Comparison of ENCODE assay signal across 11 cellular contexts in the genomic region with DNA sequence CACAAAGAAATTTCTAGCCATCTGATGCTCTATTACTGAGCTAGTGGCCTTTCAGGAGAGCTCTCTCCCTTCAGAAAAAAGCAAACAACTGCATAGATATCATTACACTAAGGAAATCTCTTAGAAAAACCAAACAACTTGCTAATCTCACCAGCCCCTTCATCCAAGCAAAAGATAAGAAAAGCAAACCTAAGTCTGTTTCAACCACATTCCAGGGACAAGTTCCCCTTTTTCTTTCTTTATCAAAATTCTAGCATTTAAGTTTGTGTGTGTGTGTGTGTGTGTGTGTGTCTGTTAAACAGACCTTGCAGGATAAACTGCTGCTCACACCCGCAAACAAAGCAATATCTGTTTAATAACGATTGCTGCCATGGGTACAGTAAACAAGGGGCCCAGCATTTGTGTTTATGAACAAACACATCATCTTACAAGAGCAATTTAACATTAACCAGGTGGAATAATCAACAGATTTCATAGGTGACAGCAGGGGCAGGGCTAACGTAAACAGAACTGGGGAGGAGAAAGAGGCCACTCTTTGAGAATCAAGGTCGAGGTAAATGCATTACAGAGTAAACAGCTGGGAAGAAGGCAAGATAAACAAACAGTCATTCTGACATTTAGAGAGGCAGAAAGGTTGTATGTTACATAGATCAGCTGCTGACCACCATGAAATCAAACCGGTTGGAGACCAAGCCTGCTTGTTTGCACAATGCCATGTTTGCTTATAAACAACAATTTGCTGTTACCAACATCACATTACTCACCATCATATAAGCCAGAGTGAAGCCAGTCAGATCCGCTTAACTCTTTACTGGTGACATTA.
DNase-seq lines count a peak whose midpoint lies in the region; ATAC-seq, FAIRE-seq and TF ChIP-seq lines count a peak whose summit lies in the region.
"Had no signal": no experiment of that assay in that cellular context is flagged by ENCODE, and none has a peak within 500 bp of the region (broad histone marks: within the 10 kb centered on the region; RNA-seq: fewer than 3 reads in every experiment).

No MANE protein-coding gene starts in this region.

- POLR2A ChIA-PET in H1 (lab: Charles Lee; ENCODE audit: partially characterized antibody), result no interaction called here

- FAIRE-seq in H1 (lab: Jason Lieb, UNC), result peak; percentile 66
- FAIRE-seq: A204.1 had no signal

- no peak overlapping the region for H3K56ac ChIP-seq in H1 (replicated peaks; ENCODE audit: insufficient read length, low read depth, low read length)

- H3K9me3 Mint-ChIP-seq in activated T-helper 1 cell treated with anti-CD3 and anti-CD28 coated beads, Interleukin-12 subunit alpha, Interleukin-12 subunit beta, Interleukin-2, Interleukin-4 antibody, amounts not matched to agents 30 ng/mL and 10 ng/mL and 1 ng/mL, durations not matched to agents 14 hours and 24 hours and 36 hours, result no peaks in the 10 kb centered on the region
- H3K9me3 Mint-ChIP-seq: central memory CD8-positive, alpha-beta T cell had no signal

- H2AK5ac ChIP-seq in H1 (ENCODE audit: low read depth, low read length), result no peak overlapping the region

- TF ChIP-seq EP300 in H1 (IDR thresholded peaks at IDR 0.05; ENCODE audit: borderline replicate concordance in 1 of 2, low read depth in 2 of 2, low read length in 2 of 2), result no peak

- H3K4me2 ChIP-seq in H1 (ENCODE audit: insufficient read depth in 1 of 2, low read depth in 2 of 2, low read length in 2 of 2), result 0 out of 4 replicates have a peak overlapping the region, but pooled peaks have one; percentile 4 to 39

- H2BK20ac ChIP-seq in H1 (ENCODE audit: low read length), result no peak overlapping the region

- H2BK15ac ChIP-seq in H1 (ENCODE audit: low read length), result no peak overlapping the region

- no peaks in the 10 kb centered on the region for H3K23me2 ChIP-seq in H1 (ENCODE audit: low read depth, low read length)

- 59% methylated on average over 6 of the region's 6 CpGs; no CpG with 5 or more reads in 1 of the 2 experiments for WGBS in H1 (ENCODE audit: extremely low coverage in 1 of 2, insufficient coverage in 1 of 2, insufficient read length in 1 of 2, insufficient replicate concordance in 2 of 2, low coverage in 1 of 2, low lambda C conversion rate in 2 of 2, missing lambda C conversion rate in 1 of 2), 2 experiments

- H3K23ac ChIP-seq in H1 (ENCODE audit: insufficient read length), result no peak overlapping the region

- H3K36me3 ChIP-seq in H1 (ENCODE audit: control insufficient read depth in 2 of 4, insufficient read depth in 4 of 4, low read length in 3 of 4), result no peaks in the 10 kb centered on the region
- H3K36me3 ChIP-seq in rectal smooth muscle tissue (ENCODE audit: control insufficient read depth, insufficient read depth, low read length), result no peaks in the 10 kb centered on the region

- H2BK5ac ChIP-seq in H1 (ENCODE audit: low read depth, low read length), result no peak overlapping the region

- H3K79me1 ChIP-seq in H1 (ENCODE audit: low read depth, low read length), result peaks cover 4% of the 10 kb centered on the region

- H4K8ac ChIP-seq in H1 (ENCODE audit: extremely low read depth, insufficient read depth, low read length), result no peak overlapping the region

- H3K27me3 Mint-ChIP-seq in activated T-helper 1 cell treated with anti-CD3 and anti-CD28 coated beads, Interleukin-12 subunit alpha, Interleukin-12 subunit beta, Interleukin-2, Interleukin-4 antibody, amounts not matched to agents 30 ng/mL and 10 ng/mL and 1 ng/mL, durations not matched to agents 14 hours and 24 hours and 36 hours (ENCODE audit: insufficient read depth), result peaks cover 7% of the 10 kb centered on the region
- H3K27me3 Mint-ChIP-seq: central memory CD8-positive, alpha-beta T cell had no signal

- H3K9ac ChIP-seq in H1 (replicated peaks in 1 of 4; ENCODE audit: extremely low read depth in 1 of 4, low read depth in 3 of 4, low read length in 3 of 4) (no peak overlapping the region), rectal smooth muscle tissue (ENCODE audit: low read length) (no peak overlapping the region)

- DNase-seq in DMS79 treated with DMSO at 0.1 percent for 48 hours (lab: John Stamatoyannopoulos, UW) (peak; percentile 6), DMS79 (lab: John Stamatoyannopoulos, UW) (no peak), NCI-H460 (ENCODE audit: extremely low read depth, low read depth) (peak; percentile 40), H1 (ENCODE audit: low read depth in 1 of 2, low spot score in 2 of 2) (no peak)
- no peak for DNase-seq in activated T-helper 1 cell treated with anti-CD3 and anti-CD28 coated beads, Interleukin-12 subunit alpha, Interleukin-12 subunit beta, Interleukin-2, Interleukin-4 antibody, amounts not matched to agents 30 ng/mL and 10 ng/mL and 1 ng/mL, durations not matched to agents 14 hours and 24 hours and 36 hours (ENCODE audit: low spot score)
- DNase-seq: NCI-H524 had no signal

- H3K27me3 ChIP-seq in H1 (replicated peaks in 1 of 4; ENCODE audit: control insufficient read depth in 3 of 4, extremely low read depth in 1 of 4, insufficient read depth in 3 of 4, low read length in 3 of 4), result no peaks in the 10 kb centered on the region
- no peaks in the 10 kb centered on the region for H3K27me3 ChIP-seq in rectal smooth muscle tissue (ENCODE audit: control insufficient read depth, insufficient read depth, low read length)

- intact Hi-C loops in activated T-helper 1 cell treated with anti-CD3 and anti-CD28 coated beads, Interleukin-12 subunit alpha, Interleukin-12 subunit beta, Interleukin-2, Interleukin-4 antibody, amounts not matched to agents 30 ng/mL and 10 ng/mL and 1 ng/mL, durations not matched to agents 14 hours and 24 hours and 36 hours (cut with micrococcal nuclease), result no loop called here

- no peak for TF ChIP-seq RAD21 in H1 (IDR thresholded peaks at IDR 0.05 in 1 of 2, conservative IDR thresholded peaks at IDR 0.05 in 1 of 2; ENCODE audit: low read depth in 2 of 2, low read length in 2 of 2)

- no peak for TF ChIP-seq POLR2A in H1 (IDR thresholded peaks at IDR 0.05; ENCODE audit: control extremely low read depth in 1 of 2, low read depth in 2 of 2, low read length in 2 of 2)

- no peak overlapping the region for H3K27ac Mint-ChIP-seq in activated T-helper 1 cell treated with anti-CD3 and anti-CD28 coated beads, Interleukin-12 subunit alpha, Interleukin-12 subunit beta, Interleukin-2, Interleukin-4 antibody, amounts not matched to agents 30 ng/mL and 10 ng/mL and 1 ng/mL, durations not matched to agents 14 hours and 24 hours and 36 hours

- no peak overlapping the region for H3K18ac ChIP-seq in H1 (ENCODE audit: extremely low read depth, low read length)

- peaks cover 0 to 42% of the 10 kb centered on the region in 2 experiments; a peak in 3 of 4 replicates for H3K79me2 ChIP-seq in H1 (ENCODE audit: control insufficient read depth in 1 of 2, insufficient read depth in 2 of 2, low read length in 2 of 2)

- H3K4me1 Mint-ChIP-seq in activated T-helper 1 cell treated with anti-CD3 and anti-CD28 coated beads, Interleukin-12 subunit alpha, Interleukin-12 subunit beta, Interleukin-2, Interleukin-4 antibody, amounts not matched to agents 30 ng/mL and 10 ng/mL and 1 ng/mL, durations not matched to agents 14 hours and 24 hours and 36 hours (ENCODE audit: low read depth), result peaks cover 5% of the 10 kb centered on the region

- CTCF ChIA-PET in H1 (lab: Charles Lee; ENCODE audit: partially characterized antibody), result interaction anchor here (1.5 kb wide), 1 partner anchor 21 kb away, joined by 3 read pairs; no protein-coding TSS in a partner anchor

- H3K4me3 ChIP-seq in H1 (ENCODE audit: extremely low read depth in 1 of 4, insufficient read depth in 2 of 4, low read depth in 3 of 4, low read length in 4 of 4) (no peak overlapping the region), rectal smooth muscle tissue (ENCODE audit: low read length) (no peak overlapping the region)

- no peak overlapping the region for H3K4ac ChIP-seq in H1 (replicated peaks; ENCODE audit: insufficient read length, low read depth, low read length)

- H3K4me1 ChIP-seq in H1 (replicated peaks in 1 of 4; ENCODE audit: control insufficient read depth in 3 of 4, insufficient read depth in 4 of 4, low read length in 3 of 4) (peaks cover 2 to 18% (median 11%) of the 10 kb centered on the region in 4 experiments; a peak in 6 of 7 replicates), rectal smooth muscle tissue (ENCODE audit: control insufficient read depth, insufficient read depth, low read length) (peaks cover 56% of the 10 kb centered on the region)

- H3K9me3 ChIP-seq in H1 (ENCODE audit: insufficient read depth in 2 of 2, low read depth in 1 of 2, low read length in 1 of 2), result no peaks in the 10 kb centered on the region

- peaks cover 3% of the 10 kb centered on the region for H3K36me3 Mint-ChIP-seq in activated T-helper 1 cell treated with anti-CD3 and anti-CD28 coated beads, Interleukin-12 subunit alpha, Interleukin-12 subunit beta, Interleukin-2, Interleukin-4 antibody, amounts not matched to agents 30 ng/mL and 10 ng/mL and 1 ng/mL, durations not matched to agents 14 hours and 24 hours and 36 hours (ENCODE audit: low read depth)

- ATAC-seq in GM18858 (IDR thresholded peaks at IDR 0.05; ENCODE audit: unreplicated experiment) (no peak), SK-N-SH treated with all-trans-retinoic acid at 6 μM for 48 hours (no peak)

- no peak overlapping the region for H2BK12ac ChIP-seq in H1 (ENCODE audit: low read depth, low read length)

- H3K27ac ChIP-seq in H1 (ENCODE audit: low read depth, low read length) (no peak overlapping the region), rectal smooth muscle tissue (ENCODE audit: low read depth, low read length) (peak overlapping the region; percentile 93)

- H4K20me1 ChIP-seq in H1 (replicated peaks in 1 of 2; ENCODE audit: control insufficient read depth in 1 of 2, insufficient read depth in 2 of 2, low read length in 2 of 2), result peaks cover 2% of the 10 kb centered on the region in 2 experiments

- no peak overlapping the region for H3K4me3 Mint-ChIP-seq in activated T-helper 1 cell treated with anti-CD3 and anti-CD28 coated beads, Interleukin-12 subunit alpha, Interleukin-12 subunit beta, Interleukin-2, Interleukin-4 antibody, amounts not matched to agents 30 ng/mL and 10 ng/mL and 1 ng/mL, durations not matched to agents 14 hours and 24 hours and 36 hours
- H3K4me3 Mint-ChIP-seq: central memory CD8-positive, alpha-beta T cell had no signal

- TF ChIP-seq CTCF in H1 (IDR thresholded peaks at IDR 0.05; ENCODE audit: control extremely low read depth in 1 of 3, insufficient read depth in 1 of 3, low read depth in 1 of 3, low read length in 3 of 3), result no peak

- no peak overlapping the region for H2AFZ ChIP-seq in H1 (ENCODE audit: low read length)

- no peak overlapping the region for H2BK120ac ChIP-seq in H1 (replicated peaks; ENCODE audit: low read depth, low read length)

- H4K91ac ChIP-seq in H1 (replicated peaks; ENCODE audit: insufficient read length, low read length), result no peak overlapping the region

- no peak overlapping the region for H4K5ac ChIP-seq in H1 (ENCODE audit: insufficient read length, low read depth, low read length)

- no peak overlapping the region for H3K14ac ChIP-seq in H1 (ENCODE audit: insufficient read length)

Comparison
In these comparisons a context has a peak if more than half of its experiments do, and no peak if none do; other contexts are left out.
1. DNase-seq: peak in DMS79 treated with DMSO at 0.1 percent for 48 hours (single experiment) and NCI-H460 (single experiment); none in DMS79 (single experiment), H1 (0 of 2) and activated T-helper 1 cell treated with anti-CD3 and anti-CD28 coated beads, Interleukin-12 subunit alpha, Interleukin-12 subunit beta, Interleukin-2, Interleukin-4 antibody, amounts not matched to agents 30 ng/mL and 10 ng/mL and 1 ng/mL, durations not matched to agents 14 hours and 24 hours and 36 hours (single experiment).